In genomic region chr15:26628879-26629529, GRCh38 we compare ENCODE assay signal across 10 cellular contexts.
DNase-seq lines count a peak whose midpoint lies in the region; ATAC-seq, FAIRE-seq and TF ChIP-seq lines count a peak whose summit lies in the region.
"Had no signal": no experiment of that assay in that cellular context is flagged by ENCODE, and none has a peak within 500 bp of the region (broad histone marks: within the 10 kb centered on the region; RNA-seq: fewer than 3 reads in every experiment).

No MANE protein-coding gene starts in this region.

- FAIRE-seq in astrocyte (lab: Jason Lieb, UNC): no peak
- FAIRE-seq: colon had no signal

- H2AFZ ChIP-seq in astrocyte (ENCODE audit: low read depth, low read length): no peak overlapping the region

- no peaks in the 10 kb centered on the region for H3K36me3 Mint-ChIP-seq in activated CD4-positive, alpha-beta T cell treated with anti-CD3 and anti-CD28 coated beads for 36 hours (ENCODE audit: low read depth)
- H3K36me3 Mint-ChIP-seq in activated CD4-positive, alpha-beta T cell treated with anti-CD3 and anti-CD28 coated beads, Interleukin-2, amount 10 ng/mL, durations not matched to agents 7 days and 5 days (ENCODE audit: low read depth): no peaks in the 10 kb centered on the region
- peaks cover 12% of the 10 kb centered on the region for H3K36me3 Mint-ChIP-seq in astrocyte (ENCODE audit: low read depth, unreplicated experiment)
- H3K36me3 Mint-ChIP-seq in T-helper 2 cell treated with Interferon-gamma antibody and Interleukin-4, amounts not matched to agents 5 μg/mL and 100 μg/mL, for 36 hours (ENCODE audit: low read depth): no peaks in the 10 kb centered on the region

- no peaks in the 10 kb centered on the region for H3K79me2 ChIP-seq in astrocyte (ENCODE audit: insufficient read depth, low read length)

- H4K20me1 ChIP-seq in astrocyte (ENCODE audit: insufficient read depth, low read length): no peaks in the 10 kb centered on the region

- H3K27me3 Mint-ChIP-seq in activated CD4-positive, alpha-beta T cell treated with anti-CD3 and anti-CD28 coated beads for 36 hours: no peaks in the 10 kb centered on the region
- H3K27me3 Mint-ChIP-seq in activated CD4-positive, alpha-beta T cell treated with anti-CD3 and anti-CD28 coated beads, Interleukin-2, amount 10 ng/mL, durations not matched to agents 7 days and 5 days: no peaks in the 10 kb centered on the region
- no peaks in the 10 kb centered on the region for H3K27me3 Mint-ChIP-seq in astrocyte (ENCODE audit: low read depth, unreplicated experiment)
- no peaks in the 10 kb centered on the region for H3K27me3 Mint-ChIP-seq in T-helper 2 cell treated with Interferon-gamma antibody and Interleukin-4, amounts not matched to agents 5 μg/mL and 100 μg/mL, for 36 hours (ENCODE audit: low read depth)

- peaks cover 12% of the 10 kb centered on the region for H3K9me3 Mint-ChIP-seq in activated CD4-positive, alpha-beta T cell treated with anti-CD3 and anti-CD28 coated beads for 36 hours (ENCODE audit: low read depth)
- peaks cover 20% of the 10 kb centered on the region for H3K9me3 Mint-ChIP-seq in activated CD4-positive, alpha-beta T cell treated with anti-CD3 and anti-CD28 coated beads, Interleukin-2, amount 10 ng/mL, durations not matched to agents 7 days and 5 days
- H3K9me3 Mint-ChIP-seq in astrocyte (ENCODE audit: unreplicated experiment): peaks cover 8% of the 10 kb centered on the region
- peaks cover 59% of the 10 kb centered on the region for H3K9me3 Mint-ChIP-seq in T-helper 2 cell treated with Interferon-gamma antibody and Interleukin-4, amounts not matched to agents 5 μg/mL and 100 μg/mL, for 36 hours

- DNase-seq in activated CD4-positive, alpha-beta T cell treated with anti-CD3 and anti-CD28 coated beads for 36 hours: peak; percentile 6
- no peak for DNase-seq in activated CD4-positive, alpha-beta T cell treated with anti-CD3 and anti-CD28 coated beads, Interleukin-2, amount 10 ng/mL, durations not matched to agents 7 days and 5 days
- DNase-seq in astrocyte (ENCODE audit: low read depth) (peak; percentile 34), iPS-NIHi7 (ENCODE audit: extremely low spot score) (peak; percentile 78), SIG-M5 treated with dmso at 0.1 percent for 504 hours (lab: John Stamatoyannopoulos, UW; ENCODE audit: unreplicated experiment) (no peak)
- DNase-seq in T-helper 2 cell treated with Interferon-gamma antibody and Interleukin-4, amounts not matched to agents 5 μg/mL and 100 μg/mL, for 36 hours (ENCODE audit: low spot score): no peak

- H3K4me1 ChIP-seq in astrocyte (ENCODE audit: insufficient read depth, low read length): no peaks in the 10 kb centered on the region
- H3K4me1 ChIP-seq in stomach smooth muscle (ENCODE audit: control insufficient read depth, insufficient read depth, low read length): peaks cover 2% of the 10 kb centered on the region

- no peaks in the 10 kb centered on the region for H3K4me1 Mint-ChIP-seq in activated CD4-positive, alpha-beta T cell treated with anti-CD3 and anti-CD28 coated beads for 36 hours
- no peaks in the 10 kb centered on the region for H3K4me1 Mint-ChIP-seq in activated CD4-positive, alpha-beta T cell treated with anti-CD3 and anti-CD28 coated beads, Interleukin-2, amount 10 ng/mL, durations not matched to agents 7 days and 5 days
- H3K4me1 Mint-ChIP-seq in astrocyte (ENCODE audit: low read depth, unreplicated experiment): peaks cover 6% of the 10 kb centered on the region
- H3K4me1 Mint-ChIP-seq in T-helper 2 cell treated with Interferon-gamma antibody and Interleukin-4, amounts not matched to agents 5 μg/mL and 100 μg/mL, for 36 hours (ENCODE audit: low read depth): no peaks in the 10 kb centered on the region

- H3K4me3 ChIP-seq in astrocyte (ENCODE audit: insufficient read depth, low read depth, low read length) (peak overlapping the region; percentile 10), stomach smooth muscle (ENCODE audit: low read length in 2 of 2) (peak overlapping the region; percentile 9 to 67)

- ATAC-seq in activated CD4-positive, alpha-beta T cell treated with anti-CD3 and anti-CD28 coated beads for 36 hours: no peak
- no peak for ATAC-seq in HG02588 (IDR thresholded peaks at IDR 0.05; ENCODE audit: unreplicated experiment)
- ATAC-seq: HCT116 had no signal

- TF ChIP-seq CTCF in astrocyte (IDR thresholded peaks at IDR 0.05; ENCODE audit: insufficient read depth, low read depth, low read length): no peak

- H3K9me3 ChIP-seq in astrocyte (ENCODE audit: insufficient read depth, low read depth, low read length) (no peaks in the 10 kb centered on the region), stomach smooth muscle (ENCODE audit: control insufficient read depth in 2 of 2, low read length in 2 of 2) (no peaks in the 10 kb centered on the region)

- intact Hi-C loops in activated CD4-positive, alpha-beta T cell treated with anti-CD3 and anti-CD28 coated beads for 36 hours (cut with DNase I, micrococcal nuclease): no loop called here

- POLR2A ChIA-PET in activated CD4-positive, alpha-beta T cell treated with anti-CD3 and anti-CD28 coated beads for 36 hours (lab: Charles Lee): no interaction called here
- POLR2A ChIA-PET in activated CD4-positive, alpha-beta T cell treated with anti-CD3 and anti-CD28 coated beads, Interleukin-2, amount 10 ng/mL, durations not matched to agents 7 days and 5 days (lab: Charles Lee): no interaction called here

- H3K27me3 ChIP-seq in astrocyte (ENCODE audit: insufficient read depth, low read length) (no peaks in the 10 kb centered on the region), stomach smooth muscle (ENCODE audit: control insufficient read depth in 1 of 2, insufficient read depth in 2 of 2, low read length in 2 of 2) (peaks cover 0 to 2% of the 10 kb centered on the region in 2 donors)

- CTCF ChIA-PET in activated CD4-positive, alpha-beta T cell treated with anti-CD3 and anti-CD28 coated beads for 36 hours (lab: Charles Lee): no interaction called here
- CTCF ChIA-PET in activated CD4-positive, alpha-beta T cell treated with anti-CD3 and anti-CD28 coated beads, Interleukin-2, amount 10 ng/mL, durations not matched to agents 7 days and 5 days (lab: Charles Lee): no interaction called here

- no peak overlapping the region for H3K27ac Mint-ChIP-seq in activated CD4-positive, alpha-beta T cell treated with anti-CD3 and anti-CD28 coated beads for 36 hours
- no peak overlapping the region for H3K27ac Mint-ChIP-seq in activated CD4-positive, alpha-beta T cell treated with anti-CD3 and anti-CD28 coated beads, Interleukin-2, amount 10 ng/mL, durations not matched to agents 7 days and 5 days
- no peak overlapping the region for H3K27ac Mint-ChIP-seq in astrocyte (ENCODE audit: unreplicated experiment)
- no peak overlapping the region for H3K27ac Mint-ChIP-seq in T-helper 2 cell treated with Interferon-gamma antibody and Interleukin-4, amounts not matched to agents 5 μg/mL and 100 μg/mL, for 36 hours

- H3K36me3 ChIP-seq in astrocyte (ENCODE audit: insufficient read depth, low read length) (no peaks in the 10 kb centered on the region), stomach smooth muscle (ENCODE audit: control insufficient read depth in 2 of 2, insufficient read depth in 2 of 2, low read length in 2 of 2) (no peaks in the 10 kb centered on the region)

- H3K4me2 ChIP-seq in astrocyte (ENCODE audit: low read length): peak overlapping the region; percentile 39

- H3K9ac ChIP-seq in astrocyte (ENCODE audit: low read length): peak overlapping the region; percentile 31
- H3K9ac ChIP-seq in stomach smooth muscle (ENCODE audit: low read length in 2 of 2): peak overlapping the region in 1 of 2 donors; percentile 55

- H3K27ac ChIP-seq in astrocyte (ENCODE audit: low read depth, low read length) (no peak overlapping the region), stomach smooth muscle (ENCODE audit: low read length) (no peak overlapping the region)

- H3K4me3 Mint-ChIP-seq in activated CD4-positive, alpha-beta T cell treated with anti-CD3 and anti-CD28 coated beads for 36 hours: no peak overlapping the region
- H3K4me3 Mint-ChIP-seq in activated CD4-positive, alpha-beta T cell treated with anti-CD3 and anti-CD28 coated beads, Interleukin-2, amount 10 ng/mL, durations not matched to agents 7 days and 5 days: no peak overlapping the region
- no peak overlapping the region for H3K4me3 Mint-ChIP-seq in astrocyte (ENCODE audit: unreplicated experiment)
- H3K4me3 Mint-ChIP-seq in T-helper 2 cell treated with Interferon-gamma antibody and Interleukin-4, amounts not matched to agents 5 μg/mL and 100 μg/mL, for 36 hours: no peak overlapping the region

Comparison
In these comparisons a context has a peak if more than half of its experiments do, and no peak if none do; other contexts are left out.
1. DNase-seq: peak in activated CD4-positive, alpha-beta T cell treated with anti-CD3 and anti-CD28 coated beads for 36 hours (single experiment), astrocyte (single experiment) and iPS-NIHi7 (single experiment); none in activated CD4-positive, alpha-beta T cell treated with anti-CD3 and anti-CD28 coated beads, Interleukin-2, amount 10 ng/mL, durations not matched to agents 7 days and 5 days (single experiment), SIG-M5 treated with dmso at 0.1 percent for 504 hours (single experiment) and T-helper 2 cell treated with Interferon-gamma antibody and Interleukin-4, amounts not matched to agents 5 μg/mL and 100 μg/mL, for 36 hours (single experiment).